10 cellular contexts compared by ENCODE assay signal in the genomic region with DNA sequence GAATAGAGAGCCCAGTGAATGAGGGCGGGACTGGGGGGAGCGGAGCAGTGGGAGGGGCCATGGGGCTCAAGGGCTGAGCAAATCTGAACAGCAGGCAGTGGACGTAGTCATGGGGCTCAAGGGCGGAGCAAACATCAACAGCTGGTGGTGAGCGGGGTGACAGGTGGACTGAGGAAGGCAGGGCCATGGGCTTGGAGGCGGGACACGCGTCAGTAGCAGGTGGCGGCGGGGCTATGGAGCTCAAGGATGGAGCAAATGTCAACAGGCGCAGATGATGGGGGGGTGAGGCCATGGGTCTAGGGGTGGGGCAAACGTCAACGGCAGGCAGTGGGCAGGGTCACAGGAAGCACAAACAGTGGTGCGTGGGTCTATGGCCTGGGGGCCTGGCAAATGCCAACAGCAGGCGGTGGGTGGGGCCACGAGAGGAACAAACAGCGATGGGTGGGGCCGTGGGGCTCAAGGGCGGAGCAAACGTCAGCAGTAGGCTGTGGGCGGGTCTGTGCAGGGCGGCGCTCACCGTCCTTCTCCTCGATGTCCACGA. TPM values are rescaled to one million over a fixed set of nuclear protein-coding genes. Genes with fewer than 3 reads are reported as not detected.
DNase-seq lines count a peak whose midpoint lies in the region; ATAC-seq and TF ChIP-seq lines count a peak whose summit lies in the region.
"Not testable (repeated sequence)": the region's sequence is repeated elsewhere in the genome, so short reads cannot be mapped to it uniquely, and the experiment has no call there.
"Had no signal": no experiment of that assay in that cellular context is flagged by ENCODE, and none has a peak within 500 bp of the region (broad histone marks: within the 10 kb centered on the region; RNA-seq: fewer than 3 reads in every experiment).

No MANE protein-coding gene starts in this region.

- not testable (repeated sequence) for H3K4me1 Mint-ChIP-seq in natural killer cell treated with Interleukin-12 subunit alpha and Interleukin-12 subunit beta and Interleukin-15 and Interleukin-18, amount 100 ng/mL, for 72 hours (ENCODE audit: low read depth in 2 of 2)

- peak in 2 of 3 donors; percentile 46 to 80 for DNase-seq in Peyer's patch
- DNase-seq in activated T-cell treated with anti-CD3 and anti-CD28 coated beads, Interleukin-2, amount 50 U/mL, for 1 hour = peak; percentile 55
- DNase-seq in natural killer cell treated with Interleukin-12 subunit alpha and Interleukin-12 subunit beta and Interleukin-15 and Interleukin-18, amount 100 ng/mL, for 72 hours (ENCODE audit: low spot score) = peak; percentile 31
- DNase-seq in thoracic aorta (ENCODE audit: low spot score) = not testable (repeated sequence)

- not testable (repeated sequence) for TF ChIP-seq POLR2A in Peyer's patch (IDR thresholded peaks at IDR 0.05); gastroesophageal sphincter (IDR thresholded peaks at IDR 0.05)

- not testable (repeated sequence) for H3K27ac Mint-ChIP-seq in natural killer cell treated with Interleukin-12 subunit alpha and Interleukin-12 subunit beta and Interleukin-15 and Interleukin-18, amount 100 ng/mL, for 72 hours

- H3K9me3 ChIP-seq in Peyer's patch, gastroesophageal sphincter, thoracic aorta: not testable (repeated sequence)

- not testable (repeated sequence) for H3K27me3 Mint-ChIP-seq in natural killer cell treated with Interleukin-12 subunit alpha and Interleukin-12 subunit beta and Interleukin-15 and Interleukin-18, amount 100 ng/mL, for 72 hours

- H3K4me1 ChIP-seq in Peyer's patch; gastroesophageal sphincter; thoracic aorta (ENCODE audit: control insufficient read depth in 1 of 2, low read depth in 2 of 2): not testable (repeated sequence)

- not testable (repeated sequence) for H3K36me3 ChIP-seq in Peyer's patch, gastroesophageal sphincter, thoracic aorta

- H3K9me3 Mint-ChIP-seq in natural killer cell treated with Interleukin-12 subunit alpha and Interleukin-12 subunit beta and Interleukin-15 and Interleukin-18, amount 100 ng/mL, for 72 hours = not testable (repeated sequence)

- H3K27me3 ChIP-seq in Peyer's patch; gastroesophageal sphincter; thoracic aorta (replicated peaks; ENCODE audit: insufficient read depth): not testable (repeated sequence)

- not testable (repeated sequence) for H3K27ac ChIP-seq in Peyer's patch, gastroesophageal sphincter, thoracic aorta

- not testable (repeated sequence) for H3K36me3 Mint-ChIP-seq in natural killer cell treated with Interleukin-12 subunit alpha and Interleukin-12 subunit beta and Interleukin-15 and Interleukin-18, amount 100 ng/mL, for 72 hours

- peak; percentile 22 for ATAC-seq in GM18520 (IDR thresholded peaks at IDR 0.05; ENCODE audit: unreplicated experiment)
- ATAC-seq in GM21528 (IDR thresholded peaks at IDR 0.05; ENCODE audit: low FRiP score, unreplicated experiment) = peak; percentile 35
- ATAC-seq in HG03039 (IDR thresholded peaks at IDR 0.05; ENCODE audit: unreplicated experiment) = peak; percentile 42
- ATAC-seq in gastroesophageal sphincter = peak; percentile 89
- peak; percentile 74 to 76 for ATAC-seq in natural killer cell treated with Interleukin-12 subunit alpha and Interleukin-12 subunit beta and Interleukin-15 and Interleukin-18, amount 100 ng/mL, for 72 hours
- peak; percentile 32 for ATAC-seq in thoracic aorta (ENCODE audit: insufficient number of reproducible peaks, low FRiP score, low read depth)

- TF ChIP-seq EP300 in gastroesophageal sphincter (IDR thresholded peaks at IDR 0.05) = not testable (repeated sequence)

- TF ChIP-seq CTCF in Peyer's patch (IDR thresholded peaks at IDR 0.05); gastroesophageal sphincter (IDR thresholded peaks at IDR 0.05); thoracic aorta (IDR thresholded peaks at IDR 0.05): not testable (repeated sequence)

- not testable (repeated sequence) for H3K4me3 ChIP-seq in Peyer's patch, thoracic aorta
- peak overlapping the region in 1 of 2 donors; percentile 14 for H3K4me3 ChIP-seq in gastroesophageal sphincter

- WGBS in gastroesophageal sphincter (ENCODE audit: low coverage in 1 of 2), 2 donors = no CpG with 5 or more reads among the region's 26 CpGs

- H3K4me3 Mint-ChIP-seq in natural killer cell treated with Interleukin-12 subunit alpha and Interleukin-12 subunit beta and Interleukin-15 and Interleukin-18, amount 100 ng/mL, for 72 hours = not testable (repeated sequence)

RNA-seq across cellular contexts. Expression of a gene that starts 20.2 kb away (rescaled TPM):
- total RNA-seq in Peyer's patch (10 to 100 TPM; 19.8 to 58.9 (median 51.0) TPM), gastroesophageal sphincter (10 to 100 TPM; 11.8 to 25.7 (median 17.5) TPM), thoracic aorta (10 to 100 TPM; 36.3 to 68.0 TPM)
- 100 to 1,000 TPM in 1 of 2 donors, 10 to 100 TPM in 1; 54.0 to 155 TPM for total RNA-seq in natural killer cell treated with Interleukin-12 subunit alpha and Interleukin-12 subunit beta and Interleukin-15 and Interleukin-18, amount 100 ng/mL, for 72 hours

RNA-seq across cellular contexts. Expression of a gene that starts 24.0 kb away (rescaled TPM):
- total RNA-seq in Peyer's patch = 100 to 1,000 TPM in 2 of 4 donors, 10 to 100 TPM in 2; 43.8 to 187 (median 123) TPM
- 10 to 100 TPM; 35.5 to 62.2 (median 44.2) TPM for total RNA-seq in gastroesophageal sphincter
- 10 to 100 TPM in 1 of 2 donors, 1 to 10 TPM in 1; 7.9 to 24.0 TPM for total RNA-seq in natural killer cell treated with Interleukin-12 subunit alpha and Interleukin-12 subunit beta and Interleukin-15 and Interleukin-18, amount 100 ng/mL, for 72 hours
- total RNA-seq in thoracic aorta = 10 to 100 TPM; 42.8 to 82.3 TPM

RNA-seq across cellular contexts. Expression of a gene that starts 41.5 kb away (rescaled TPM):
- total RNA-seq in Peyer's patch (not detected), gastroesophageal sphincter (not detected), thoracic aorta (not detected)
- under 1 TPM in 1 of 2 donors, not detected in 1; 0.53 TPM for total RNA-seq in natural killer cell treated with Interleukin-12 subunit alpha and Interleukin-12 subunit beta and Interleukin-15 and Interleukin-18, amount 100 ng/mL, for 72 hours
- total RNA-seq: glomerular endothelial cell, SK-MEL-5 had no signal

RNA-seq across cellular contexts. Expression of a gene that starts 49.1 kb away (rescaled TPM):
- 10 to 100 TPM; 12.6 to 43.9 (median 26.9) TPM for total RNA-seq in Peyer's patch
- total RNA-seq in gastroesophageal sphincter = 1 to 10 TPM; 3.0 to 6.1 (median 4.4) TPM
- 100 to 1,000 TPM in 1 of 2 donors, 10 to 100 TPM in 1; 26.2 to 105 TPM for total RNA-seq in natural killer cell treated with Interleukin-12 subunit alpha and Interleukin-12 subunit beta and Interleukin-15 and Interleukin-18, amount 100 ng/mL, for 72 hours
- 10 to 100 TPM; 10.8 to 14.7 TPM for total RNA-seq in thoracic aorta

RNA-seq across cellular contexts. Expression of a gene that starts 50.0 kb away (rescaled TPM):
- 10 to 100 TPM; 20.7 to 88.3 (median 41.8) TPM for total RNA-seq in Peyer's patch
- 10 to 100 TPM; 18.9 to 26.0 (median 23.6) TPM for total RNA-seq in gastroesophageal sphincter
- total RNA-seq in natural killer cell treated with Interleukin-12 subunit alpha and Interleukin-12 subunit beta and Interleukin-15 and Interleukin-18, amount 100 ng/mL, for 72 hours = 10 to 100 TPM; 28.8 to 63.3 TPM
- total RNA-seq in thoracic aorta = 10 to 100 TPM; 39.0 to 45.2 TPM

Comparison
In these comparisons a context has a peak if more than half of its experiments do, and no peak if none do; other contexts are left out.
1. ATAC-seq: peak in every context shown above with its lines; median percentile 89 in gastroesophageal sphincter; 75 in natural killer cell treated with Interleukin-12 subunit alpha and Interleukin-12 subunit beta and Interleukin-15 and Interleukin-18, amount 100 ng/mL, for 72 hours; 42 in HG03039; 35 in GM21528; 32 in thoracic aorta; 22 in GM18520.